In genomic region chr16:63530974-63531373, GRCh38 we compare ENCODE assay signal across 20 cellular contexts.
"Had no signal": no experiment of that assay in that cellular context is flagged by ENCODE, and none has a peak within 500 bp of the region (broad histone marks: within the 10 kb centered on the region; RNA-seq: fewer than 3 reads in every experiment).

No MANE protein-coding gene starts in this region.

- H3K27ac ChIP-seq: SK-N-MC had no signal

- H3K4me3 ChIP-seq: K562, SK-N-MC had no signal

- ATAC-seq: activated CD4-positive, CD25-positive, alpha-beta regulatory T cell treated with anti-CD3 and anti-CD28 coated beads, Interleukin-2, amount 50 U/mL, for 24 hours; activated CD8-positive, alpha-beta T cell treated with anti-CD3 and anti-CD28 coated beads for 36 hours; K562; PC-3 had no signal

- DNase-seq: activated CD4-positive, alpha-beta T cell treated with anti-CD3 and anti-CD28 coated beads for 4 hours; activated CD8-positive, alpha-beta T cell treated with anti-CD3 and anti-CD28 coated beads for 36 hours; activated effector memory CD4-positive, alpha-beta T cell treated with Interleukin-2 at 50 U/mL for 16 hours; activated naive CD4-positive, alpha-beta T cell; activated T-cell treated with anti-CD3 and anti-CD28 coated beads, Interleukin-2, amount 50 U/mL, for 24 hours; aorta; Karpas-422; MM.1S; NCI-H1105; NCI-H1436; NCI-H187; NCI-H2081; NCI-H510A treated with DMSO at 0.1 percent for 48 hours; PC-3; SIG-M5 had no signal

- FAIRE-seq: bronchial epithelial cell, K562, RCC 7860 had no signal
